ENCODE assay signal across 27 cellular contexts in genomic region chr5:140128376-140128775, GRCh38.
"Had no signal": no experiment of that assay in that cellular context is flagged by ENCODE, and none has a peak within 500 bp of the region (broad histone marks: within the 10 kb centered on the region; RNA-seq: fewer than 3 reads in every experiment).

No MANE protein-coding gene starts in this region.

- H3K4me3 Mint-ChIP-seq: effector memory CD8-positive, alpha-beta T cell; endodermal cell; mesothelial cell of epicardium; naive B cell had no signal

- ATAC-seq: effector memory CD8-positive, alpha-beta T cell; esophagus mucosa; gastrocnemius medialis; heart right ventricle; left cardiac atrium; left lung; left ventricle myocardium superior; lower lobe of right lung; mucosa of descending colon had no signal

- DNase-seq: dermis blood vessel endothelial cell; dorsolateral prefrontal cortex; effector CD8-positive, alpha-beta T cell; effector memory CD8-positive, alpha-beta T cell; endodermal cell; erythroblast; esophagus squamous epithelium; foreskin fibroblast; foreskin melanocyte; gastrocnemius medialis; glutamatergic neuron; head of caudate nucleus; heart right ventricle; hippocampal formation; left cardiac atrium; left lung; left ventricle myocardium superior; lower lobe of right lung; mesenchymal stem cell; mucosa of descending colon; naive B cell had no signal

- H3K36me3 Mint-ChIP-seq: mesothelial cell of epicardium, naive B cell had no signal

- H3K4me3 ChIP-seq: coronary artery, dorsolateral prefrontal cortex, esophagus squamous epithelium, gastrocnemius medialis, heart right ventricle, left lung, lower lobe of right lung, mucosa of descending colon had no signal

- H3K9me3 Mint-ChIP-seq: effector memory CD8-positive, alpha-beta T cell; endodermal cell; mesothelial cell of epicardium; naive B cell had no signal

- H3K27ac Mint-ChIP-seq: effector memory CD8-positive, alpha-beta T cell; endodermal cell; mesothelial cell of epicardium; naive B cell had no signal

- H3K36me3 ChIP-seq: esophagus squamous epithelium, gastrocnemius medialis, heart right ventricle, left lung, lower lobe of right lung had no signal

- H3K27ac ChIP-seq: coronary artery, dorsolateral prefrontal cortex, epithelial cell of prostate, esophagus squamous epithelium, gastrocnemius medialis, heart right ventricle, left lung, lower lobe of right lung had no signal

- FAIRE-seq: colon, keratinocyte had no signal

- H3K27me3 ChIP-seq: dorsolateral prefrontal cortex, esophagus squamous epithelium, gastrocnemius medialis, heart right ventricle, left lung had no signal

- H3K27me3 Mint-ChIP-seq: effector memory CD8-positive, alpha-beta T cell; naive B cell had no signal

- H3K9me3 ChIP-seq: esophagus squamous epithelium, gastrocnemius medialis, heart right ventricle, left lung, lower lobe of right lung, mucosa of descending colon had no signal
